In genomic region chr4:115028682-115029385, GRCh38 we compare ENCODE assay signal across 26 cellular contexts.
"Had no signal": no experiment of that assay in that cellular context is flagged by ENCODE, and none has a peak within 500 bp of the region (broad histone marks: within the 10 kb centered on the region; RNA-seq: fewer than 3 reads in every experiment).

No MANE protein-coding gene starts in this region.

- H3K27me3 Mint-ChIP-seq: activated CD4-positive, alpha-beta T cell treated with anti-CD3 and anti-CD28 coated beads for 36 hours; activated CD4-positive, alpha-beta T cell treated with anti-CD3 and anti-CD28 coated beads, Interleukin-2, amount 10 ng/mL, durations not matched to agents 7 days and 5 days; activated naive CD4-positive, alpha-beta T cell treated with anti-CD3 and anti-CD28 coated beads, Interleukin-2, amount 10 ng/mL, durations not matched to agents 7 days and 5 days; activated naive CD8-positive, alpha-beta T cell; activated naive CD8-positive, alpha-beta T cell treated with anti-CD3 and anti-CD28 coated beads, Interleukin-2, amount 50 U/mL, for 24 hours; brain had no signal

- H3K27me3 ChIP-seq: Peyer's patch had no signal

- H3K27ac ChIP-seq: Peyer's patch had no signal

- H3K27ac Mint-ChIP-seq: activated CD4-positive, alpha-beta T cell treated with anti-CD3 and anti-CD28 coated beads for 36 hours; activated CD4-positive, alpha-beta T cell treated with anti-CD3 and anti-CD28 coated beads, Interleukin-2, amount 10 ng/mL, durations not matched to agents 7 days and 5 days; activated naive CD4-positive, alpha-beta T cell treated with anti-CD3 and anti-CD28 coated beads, Interleukin-2, amount 10 ng/mL, durations not matched to agents 7 days and 5 days; activated naive CD8-positive, alpha-beta T cell; activated naive CD8-positive, alpha-beta T cell treated with anti-CD3 and anti-CD28 coated beads, Interleukin-2, amount 50 U/mL, for 24 hours; brain had no signal

- ATAC-seq: activated CD4-positive, alpha-beta T cell treated with anti-CD3 and anti-CD28 coated beads for 36 hours; activated naive CD8-positive, alpha-beta T cell treated with anti-CD3 and anti-CD28 coated beads, Interleukin-2, amount 50 U/mL, for 24 hours; K562; PC-3 had no signal

- H3K9me3 Mint-ChIP-seq: activated CD4-positive, alpha-beta T cell treated with anti-CD3 and anti-CD28 coated beads, Interleukin-2, amount 10 ng/mL, durations not matched to agents 7 days and 5 days; activated naive CD4-positive, alpha-beta T cell treated with anti-CD3 and anti-CD28 coated beads, Interleukin-2, amount 10 ng/mL, durations not matched to agents 7 days and 5 days; activated naive CD8-positive, alpha-beta T cell treated with anti-CD3 and anti-CD28 coated beads, Interleukin-2, amount 50 U/mL, for 24 hours; brain had no signal

- H3K36me3 Mint-ChIP-seq: activated naive CD4-positive, alpha-beta T cell treated with anti-CD3 and anti-CD28 coated beads, Interleukin-2, amount 10 ng/mL, durations not matched to agents 7 days and 5 days; activated naive CD8-positive, alpha-beta T cell; brain had no signal

- H3K9me3 ChIP-seq: Peyer's patch had no signal

- H3K4me3 ChIP-seq: K562, Peyer's patch had no signal

- H3K36me3 ChIP-seq: Peyer's patch had no signal

- DNase-seq: activated CD4-positive, alpha-beta T cell treated with anti-CD3 and anti-CD28 coated beads for 36 hours; activated CD4-positive, alpha-beta T cell treated with anti-CD3 and anti-CD28 coated beads, Interleukin-2, amount 10 ng/mL, durations not matched to agents 7 days and 5 days; activated CD4-positive, alpha-beta T cell treated with anti-CD3 and anti-CD28 coated beads, Interleukin-2, amount 50 U/mL, for 48 hours; activated CD8-positive, alpha-beta memory T cell treated with anti-CD3 and anti-CD28 coated beads, Interleukin-2, amount 50 U/mL, for 48 hours; activated effector memory CD4-positive, alpha-beta T cell treated with Interleukin-2 at 50 U/mL for 16 hours; activated naive CD4-positive, alpha-beta T cell treated with anti-CD3 and anti-CD28 coated beads, Interleukin-2, amount 10 ng/mL, durations not matched to agents 7 days and 5 days; activated naive CD8-positive, alpha-beta T cell treated with anti-CD3 and anti-CD28 coated beads, Interleukin-2, amount 50 U/mL, for 24 hours; activated T-cell treated with anti-CD3 and anti-CD28 coated beads, Interleukin-2, amount 50 U/mL, for 48 hours; anterior cingulate cortex; central memory CD4-positive, alpha-beta T cell; NCI-H1105; NCI-H1417 treated with DMSO at 0.1 percent for 48 hours; NCI-H187 treated with DMSO at 0.1 percent for 48 hours; NCI-H2081; NCI-H510A; NCI-H526; NCI-H748 treated with DMSO at 0.1 percent for 48 hours; NK-92 treated with Interleukin-12 subunit alpha and Interleukin-12 subunit beta, amount 100 ng/mL, for 24 hours; PC-3; Peyer's patch; RPMI8226; SHP77 treated with DMSO at 0.1 percent for 48 hours; T1000 had no signal

- H3K4me1 ChIP-seq: Peyer's patch had no signal

- H3K4me3 Mint-ChIP-seq: activated CD4-positive, alpha-beta T cell treated with anti-CD3 and anti-CD28 coated beads for 36 hours; activated CD4-positive, alpha-beta T cell treated with anti-CD3 and anti-CD28 coated beads, Interleukin-2, amount 10 ng/mL, durations not matched to agents 7 days and 5 days; activated naive CD4-positive, alpha-beta T cell treated with anti-CD3 and anti-CD28 coated beads, Interleukin-2, amount 10 ng/mL, durations not matched to agents 7 days and 5 days; activated naive CD8-positive, alpha-beta T cell; activated naive CD8-positive, alpha-beta T cell treated with anti-CD3 and anti-CD28 coated beads, Interleukin-2, amount 50 U/mL, for 24 hours; brain had no signal

- H3K4me1 Mint-ChIP-seq: activated CD4-positive, alpha-beta T cell treated with anti-CD3 and anti-CD28 coated beads for 36 hours; activated CD4-positive, alpha-beta T cell treated with anti-CD3 and anti-CD28 coated beads, Interleukin-2, amount 10 ng/mL, durations not matched to agents 7 days and 5 days; activated naive CD4-positive, alpha-beta T cell treated with anti-CD3 and anti-CD28 coated beads, Interleukin-2, amount 10 ng/mL, durations not matched to agents 7 days and 5 days; activated naive CD8-positive, alpha-beta T cell treated with anti-CD3 and anti-CD28 coated beads, Interleukin-2, amount 50 U/mL, for 24 hours had no signal
